Comparison of ENCODE assay signal across 24 cellular contexts in genomic region chr9:1383823-1384580, GRCh38.
"Had no signal": no experiment of that assay in that cellular context is flagged by ENCODE, and none has a peak within 500 bp of the region (broad histone marks: within the 10 kb centered on the region; RNA-seq: fewer than 3 reads in every experiment).

No MANE protein-coding gene starts in this region.

- H3K4me1 ChIP-seq: prostate gland, sigmoid colon, spleen, suprapubic skin, tibial artery, uterus had no signal

- H3K9me3 Mint-ChIP-seq: naive B cell; natural killer cell treated with Interleukin-12 subunit alpha and Interleukin-12 subunit beta and Interleukin-15 and Interleukin-18, amount 100 ng/mL, for 72 hours; stimulated activated effector memory CD8-positive, alpha-beta T cell treated with anti-CD3 and anti-CD28 coated beads, Interleukin-12 subunit alpha, Interleukin-12 subunit beta, amount 100 ng/mL, for 72 hours; stimulated activated naive CD8-positive, alpha-beta T cell treated with anti-CD3 and anti-CD28 coated beads, Interleukin-15, Interleukin-2, amounts not matched to agents 100 ng/mL and 50 ng/mL, for 24 hours had no signal

- ATAC-seq: left colon; natural killer cell treated with Interleukin-12 subunit alpha and Interleukin-12 subunit beta and Interleukin-15 and Interleukin-18, amount 100 ng/mL, for 72 hours; stimulated activated effector memory CD8-positive, alpha-beta T cell treated with anti-CD3 and anti-CD28 coated beads, Interleukin-12 subunit alpha, Interleukin-12 subunit beta, amount 100 ng/mL, for 72 hours had no signal

- H3K36me3 Mint-ChIP-seq: mesothelial cell of epicardium; naive B cell; natural killer cell treated with Interleukin-12 subunit alpha and Interleukin-12 subunit beta and Interleukin-15 and Interleukin-18, amount 100 ng/mL, for 72 hours; stimulated activated effector memory CD8-positive, alpha-beta T cell treated with anti-CD3 and anti-CD28 coated beads, Interleukin-12 subunit alpha, Interleukin-12 subunit beta, amount 100 ng/mL, for 72 hours had no signal

- H3K27ac Mint-ChIP-seq: mesothelial cell of epicardium; naive B cell; natural killer cell treated with Interleukin-12 subunit alpha and Interleukin-12 subunit beta and Interleukin-15 and Interleukin-18, amount 100 ng/mL, for 72 hours; stimulated activated effector memory CD8-positive, alpha-beta T cell treated with anti-CD3 and anti-CD28 coated beads, Interleukin-12 subunit alpha, Interleukin-12 subunit beta, amount 100 ng/mL, for 72 hours; stimulated activated naive CD8-positive, alpha-beta T cell treated with anti-CD3 and anti-CD28 coated beads, Interleukin-15, Interleukin-2, amounts not matched to agents 100 ng/mL and 50 ng/mL, for 24 hours had no signal

- H3K36me3 ChIP-seq: ovary, prostate gland, sigmoid colon, spleen, suprapubic skin, thoracic aorta, tibial artery, uterus had no signal

- H3K27ac ChIP-seq: ovary, prostate gland, sigmoid colon, spleen, suprapubic skin, thoracic aorta, tibial artery, uterus had no signal

- H3K4me3 Mint-ChIP-seq: mesothelial cell of epicardium; naive B cell; natural killer cell treated with Interleukin-12 subunit alpha and Interleukin-12 subunit beta and Interleukin-15 and Interleukin-18, amount 100 ng/mL, for 72 hours; stimulated activated effector memory CD8-positive, alpha-beta T cell treated with anti-CD3 and anti-CD28 coated beads, Interleukin-12 subunit alpha, Interleukin-12 subunit beta, amount 100 ng/mL, for 72 hours; stimulated activated naive CD8-positive, alpha-beta T cell treated with anti-CD3 and anti-CD28 coated beads, Interleukin-15, Interleukin-2, amounts not matched to agents 100 ng/mL and 50 ng/mL, for 24 hours had no signal

- H3K4me1 Mint-ChIP-seq: mesothelial cell of epicardium; naive B cell; stimulated activated effector memory CD8-positive, alpha-beta T cell treated with anti-CD3 and anti-CD28 coated beads, Interleukin-12 subunit alpha, Interleukin-12 subunit beta, amount 100 ng/mL, for 72 hours had no signal

- H3K27me3 ChIP-seq: ovary, sigmoid colon, spleen, suprapubic skin, tibial artery, uterus had no signal

- H3K9me3 ChIP-seq: ovary, prostate gland, sigmoid colon, spleen, suprapubic skin, thoracic aorta, tibial artery, uterus had no signal

- H3K4me3 ChIP-seq: lung, ovary, prostate gland, sigmoid colon, spleen, suprapubic skin, thoracic aorta, tibial artery, uterus had no signal

- H3K27me3 Mint-ChIP-seq: naive B cell; natural killer cell treated with Interleukin-12 subunit alpha and Interleukin-12 subunit beta and Interleukin-15 and Interleukin-18, amount 100 ng/mL, for 72 hours; stimulated activated naive CD8-positive, alpha-beta T cell treated with anti-CD3 and anti-CD28 coated beads, Interleukin-15, Interleukin-2, amounts not matched to agents 100 ng/mL and 50 ng/mL, for 24 hours had no signal

- DNase-seq: hippocampal formation; kidney glomerular epithelial cell; left colon; mesendoderm; naive B cell; ovary; posterior cingulate gyrus; retina; sigmoid colon; small intestine; spleen; stimulated activated CD4-positive, alpha-beta T cell treated with anti-CD3 and anti-CD28 coated beads, Interleukin-4, amount 100 ng/mL, for 24 hours; stimulated activated naive CD4-positive, alpha-beta T cell; trophoblast cell; uterus had no signal
